15 cellular contexts compared by ENCODE assay signal in genomic region chr14:91175802-91176201, GRCh38.
DNase-seq lines count a peak whose midpoint lies in the region; ATAC-seq and TF ChIP-seq lines count a peak whose summit lies in the region.
"Had no signal": no experiment of that assay in that cellular context is flagged by ENCODE, and none has a peak within 500 bp of the region (broad histone marks: within the 10 kb centered on the region; RNA-seq: fewer than 3 reads in every experiment).

No MANE protein-coding gene starts in this region.

- no peak overlapping the region for H3K4me3 Mint-ChIP-seq in T-helper 2 cell treated with Interferon-gamma antibody and Interleukin-4, amounts not matched to agents 5 μg/mL and 100 μg/mL, for 36 hours
- no peak overlapping the region for H3K4me3 Mint-ChIP-seq in T-cell

- H3K27ac Mint-ChIP-seq in T-helper 2 cell treated with Interferon-gamma antibody and Interleukin-4, amounts not matched to agents 5 μg/mL and 100 μg/mL, for 36 hours: peak overlapping the region; percentile 55
- peak overlapping the region; percentile 44 to 76 for H3K27ac Mint-ChIP-seq in T-cell

- no peak for DNase-seq in T-helper 2 cell treated with Interferon-gamma antibody and Interleukin-4, amounts not matched to agents 5 μg/mL and 100 μg/mL, for 36 hours (ENCODE audit: low spot score)
- DNase-seq in T-helper 2 cell: no peak
- no peak for DNase-seq in T-cell
- no peak for DNase-seq in caudate nucleus (lab: John Stamatoyannopoulos, UW)
- DNase-seq in stimulated activated CD8-positive, alpha-beta memory T cell treated with anti-CD3 and anti-CD28 coated beads, Interleukin-4, amount 100 ng/mL, for 48 hours: no peak
- no peak for DNase-seq in DMS153 treated with DMSO at 0.1 percent for 48 hours (lab: John Stamatoyannopoulos, UW; ENCODE audit: unreplicated experiment)
- no peak for DNase-seq in SKM-1 treated with dmso at 0.1 percent for 144 hours (lab: John Stamatoyannopoulos, UW; ENCODE audit: unreplicated experiment)
- DNase-seq: C1 segment of cervical spinal cord, DMS 273 treated with DMSO at 0.1 percent for 48 hours, GOT3, KBM-7, NCI-H1694 treated with DMSO at 0.1 percent for 48 hours, NCI-H446, NCI-H748 treated with DMSO at 0.1 percent for 48 hours had no signal

- no peak for ATAC-seq in T-cell (replicated peaks in 1 of 4)

- no peaks in the 10 kb centered on the region for H3K9me3 Mint-ChIP-seq in T-helper 2 cell treated with Interferon-gamma antibody and Interleukin-4, amounts not matched to agents 5 μg/mL and 100 μg/mL, for 36 hours
- H3K9me3 Mint-ChIP-seq in T-cell: no peaks in the 10 kb centered on the region

- H3K27ac ChIP-seq in HEK293 (ENCODE audit: extremely low read depth, low read depth, low read length) (no peak overlapping the region), caudate nucleus (ENCODE audit: low read depth, low read length) (peak overlapping the region; percentile 42)

- peaks cover 36% of the 10 kb centered on the region for H3K36me3 Mint-ChIP-seq in T-helper 2 cell treated with Interferon-gamma antibody and Interleukin-4, amounts not matched to agents 5 μg/mL and 100 μg/mL, for 36 hours (ENCODE audit: low read depth)
- H3K36me3 Mint-ChIP-seq in T-cell: peaks cover 30% of the 10 kb centered on the region

- peaks cover 0 to 18% of the 10 kb centered on the region in 2 experiments; a peak in 2 of 3 replicates for H3K36me3 ChIP-seq in HEK293 (ENCODE audit: control insufficient read depth in 2 of 2, insufficient read depth in 1 of 2, low read length in 2 of 2)

- no peak for TF ChIP-seq CTCF in HEK293 (tag by site-specific recombination; IDR thresholded peaks at IDR 0.05)

- POLR2A ChIA-PET in HEK293 (lab: Yijun Ruan, JAX) (no interaction called here), T-cell (lab: Charles Lee) (interaction anchor here in 1 of 2 donors (0.9 kb wide), 1 partner anchor 274 kb away, joined by 3 read pairs; no protein-coding TSS in a partner anchor)

- no peaks in the 10 kb centered on the region for H3K9me3 ChIP-seq in HEK293 (ENCODE audit: control insufficient read depth, insufficient read depth, low read depth, low read length)

- CTCF ChIA-PET in HEK293 (lab: Yijun Ruan, JAX) (interaction anchor here (0.9 to 8.3 kb wide), 8 partner anchors 17 to 285 kb away, joined by 3 to 169 read pairs (median 3); no protein-coding TSS in a partner anchor), T-cell (lab: Charles Lee) (interaction anchor here (1.2 to 5.7 kb wide), 5 partner anchors 111 to 274 kb away, joined by 3 to 71 read pairs (median 21); no protein-coding TSS in a partner anchor)

- H3K4me1 Mint-ChIP-seq in T-helper 2 cell treated with Interferon-gamma antibody and Interleukin-4, amounts not matched to agents 5 μg/mL and 100 μg/mL, for 36 hours (ENCODE audit: low read depth): peaks cover 20% of the 10 kb centered on the region
- H3K4me1 Mint-ChIP-seq in T-cell: peaks cover 12 to 17% (median 13%) of the 10 kb centered on the region in 3 donors

- H3K4me3 ChIP-seq in HEK293 (ENCODE audit: low read depth, low read length): no peak overlapping the region

- no peaks in the 10 kb centered on the region for H3K27me3 Mint-ChIP-seq in T-helper 2 cell treated with Interferon-gamma antibody and Interleukin-4, amounts not matched to agents 5 μg/mL and 100 μg/mL, for 36 hours (ENCODE audit: low read depth)
- no peaks in the 10 kb centered on the region for H3K27me3 Mint-ChIP-seq in T-cell

- no peaks in the 10 kb centered on the region for H3K4me1 ChIP-seq in HEK293 (ENCODE audit: control insufficient read depth, insufficient read depth, low read length)

TF ChIP-seq in HEK293, 187 proteins besides CTCF, POLR2A, EP300 and RAD21:
- TF ChIP-seq PRDM6 (tag by site-specific recombination; IDR thresholded peaks at IDR 0.05): peak; percentile 55; the same call in 1 of the 2 replicates
- peak; percentile 27 for TF ChIP-seq ZIC2 (tag by site-specific recombination; IDR thresholded peaks at IDR 0.05)
- TF ChIP-seq HIC1 (tag by site-specific recombination; IDR thresholded peaks at IDR 0.05): no peak
TF ChIP-seq in HEK293: peak in this region for 2.
